In genomic region chr10:29407280-29407858, GRCh38 we compare ENCODE assay signal across 14 cellular contexts.
"Had no signal": no experiment of that assay in that cellular context is flagged by ENCODE, and none has a peak within 500 bp of the region (broad histone marks: within the 10 kb centered on the region; RNA-seq: fewer than 3 reads in every experiment).

No MANE protein-coding gene starts in this region.

- ATAC-seq: effector memory CD8-positive, alpha-beta T cell had no signal

- H3K27me3 Mint-ChIP-seq: activated naive CD8-positive, alpha-beta T cell treated with anti-CD3 and anti-CD28 coated beads for 36 hours; dendritic cell treated with granulocyte-macrophage colony-stimulating factor and Interleukin-4, amounts not matched to agents 40 ng/mL and 50 ng/mL, for 4 days; effector memory CD8-positive, alpha-beta T cell had no signal

- H3K4me3 Mint-ChIP-seq: activated naive CD8-positive, alpha-beta T cell treated with anti-CD3 and anti-CD28 coated beads for 36 hours; activated T-helper 1 cell treated with anti-CD3 and anti-CD28 coated beads, Interleukin-12 subunit alpha, Interleukin-12 subunit beta, Interleukin-2, Interleukin-4 antibody, amounts not matched to agents 30 ng/mL and 10 ng/mL and 1 ng/mL, durations not matched to agents 14 hours and 24 hours and 36 hours; dendritic cell treated with granulocyte-macrophage colony-stimulating factor and Interleukin-4, amounts not matched to agents 40 ng/mL and 50 ng/mL, for 4 days; effector memory CD8-positive, alpha-beta T cell had no signal

- H3K27ac ChIP-seq: brain microvascular endothelial cell, neutrophil, parathyroid adenoma had no signal

- H3K36me3 ChIP-seq: brain microvascular endothelial cell, neutrophil had no signal

- H3K4me3 ChIP-seq: lung had no signal

- DNase-seq: activated CD4-positive, alpha-beta T cell treated with anti-CD3 and anti-CD28 coated beads, Interleukin-2, amount 50 U/mL, for 1 hour; activated CD8-positive, alpha-beta memory T cell treated with anti-CD3 and anti-CD28 coated beads for 24 hours; activated naive CD8-positive, alpha-beta T cell treated with anti-CD3 and anti-CD28 coated beads for 36 hours; brain microvascular endothelial cell; effector memory CD8-positive, alpha-beta T cell; islet precursor cell; midbrain; stimulated activated CD4-positive, alpha-beta T cell treated with anti-CD3 and anti-CD28 coated beads, Interleukin-1b, Interleukin-23, amount 100 ng/mL, for 48 hours; T-helper 9 cell had no signal

- H2AFZ ChIP-seq: parathyroid adenoma had no signal

- H3K9ac ChIP-seq: parathyroid adenoma had no signal

- H3K9me3 Mint-ChIP-seq: effector memory CD8-positive, alpha-beta T cell had no signal

- H3K27ac Mint-ChIP-seq: activated naive CD8-positive, alpha-beta T cell treated with anti-CD3 and anti-CD28 coated beads for 36 hours; activated T-helper 1 cell treated with anti-CD3 and anti-CD28 coated beads, Interleukin-12 subunit alpha, Interleukin-12 subunit beta, Interleukin-2, Interleukin-4 antibody, amounts not matched to agents 30 ng/mL and 10 ng/mL and 1 ng/mL, durations not matched to agents 14 hours and 24 hours and 36 hours; dendritic cell treated with granulocyte-macrophage colony-stimulating factor and Interleukin-4, amounts not matched to agents 40 ng/mL and 50 ng/mL, for 4 days had no signal

- H3K9me3 ChIP-seq: neutrophil had no signal

- H3K27me3 ChIP-seq: brain microvascular endothelial cell, neutrophil had no signal
